Comparison of ENCODE assay signal across 12 cellular contexts in the genomic region with DNA sequence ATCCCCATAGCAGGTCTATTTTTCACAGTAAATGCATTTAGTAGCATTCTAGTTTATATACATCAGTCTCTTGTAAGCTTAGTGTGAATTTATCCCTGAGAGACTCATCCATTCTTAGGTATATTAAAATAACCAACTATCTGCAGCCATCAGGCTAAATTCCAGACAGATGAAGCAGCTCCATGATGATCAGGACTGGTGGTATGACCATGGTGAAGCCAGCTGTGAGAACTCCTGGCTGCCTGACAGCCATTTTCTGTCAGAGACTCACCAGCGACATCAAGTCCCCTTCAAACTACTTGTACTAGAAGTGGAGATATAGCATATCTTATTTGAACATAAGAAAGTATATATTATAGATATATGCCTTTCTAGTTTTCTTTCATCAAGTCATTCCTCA.
DNase-seq lines count a peak whose midpoint lies in the region; ATAC-seq, FAIRE-seq and TF ChIP-seq lines count a peak whose summit lies in the region.
"Had no signal": no experiment of that assay in that cellular context is flagged by ENCODE, and none has a peak within 500 bp of the region (broad histone marks: within the 10 kb centered on the region; RNA-seq: fewer than 3 reads in every experiment).

No MANE protein-coding gene starts in this region.

- no peak for TF ChIP-seq CTCF in activated CD8-positive, alpha-beta T cell treated with anti-CD3 and anti-CD28 coated beads for 36 hours (IDR thresholded peaks at IDR 0.05)
- TF ChIP-seq CTCF in GM10266 (IDR thresholded peaks at IDR 0.05; ENCODE audit: control insufficient read depth, insufficient read depth, low read depth, missing control alignments), result no peak

- H3K27me3 Mint-ChIP-seq in activated CD8-positive, alpha-beta T cell treated with anti-CD3 and anti-CD28 coated beads, Interleukin-2, amount 10 ng/mL, durations not matched to agents 7 days and 5 days (ENCODE audit: low read depth), result no peaks in the 10 kb centered on the region
- H3K27me3 Mint-ChIP-seq in activated CD8-positive, alpha-beta T cell treated with anti-CD3 and anti-CD28 coated beads for 36 hours, result no peaks in the 10 kb centered on the region
- no peaks in the 10 kb centered on the region for H3K27me3 Mint-ChIP-seq in central memory CD8-positive, alpha-beta T cell
- H3K27me3 Mint-ChIP-seq: activated CD4-positive, alpha-beta T cell treated with anti-CD3 and anti-CD28 coated beads for 36 hours; type B pancreatic cell had no signal

- H3K27ac Mint-ChIP-seq in activated CD8-positive, alpha-beta T cell treated with anti-CD3 and anti-CD28 coated beads, Interleukin-2, amount 10 ng/mL, durations not matched to agents 7 days and 5 days, result peak overlapping the region; percentile 84
- no peak overlapping the region for H3K27ac Mint-ChIP-seq in activated CD8-positive, alpha-beta T cell treated with anti-CD3 and anti-CD28 coated beads for 36 hours
- peak overlapping the region; percentile 83 for H3K27ac Mint-ChIP-seq in central memory CD8-positive, alpha-beta T cell (ENCODE audit: low read depth)

- H2BK120ac ChIP-seq in trophoblast cell (ENCODE audit: insufficient read depth, low read length, poor library complexity), result no peak overlapping the region

- peaks cover 87% of the 10 kb centered on the region for H3K36me3 Mint-ChIP-seq in activated CD8-positive, alpha-beta T cell treated with anti-CD3 and anti-CD28 coated beads, Interleukin-2, amount 10 ng/mL, durations not matched to agents 7 days and 5 days (ENCODE audit: low read depth)
- H3K36me3 Mint-ChIP-seq in activated CD8-positive, alpha-beta T cell treated with anti-CD3 and anti-CD28 coated beads for 36 hours (ENCODE audit: low read depth), result peaks cover 79% of the 10 kb centered on the region
- peaks cover 20% of the 10 kb centered on the region for H3K36me3 Mint-ChIP-seq in central memory CD8-positive, alpha-beta T cell (ENCODE audit: insufficient read depth)

- H3K79me2 ChIP-seq in trophoblast cell (ENCODE audit: control insufficient read depth, insufficient read depth, low read length, poor library complexity), result no peaks in the 10 kb centered on the region

- H3K14ac ChIP-seq in trophoblast cell (ENCODE audit: low read length), result no peak overlapping the region

- no peak overlapping the region for H3K4me3 Mint-ChIP-seq in activated CD8-positive, alpha-beta T cell treated with anti-CD3 and anti-CD28 coated beads, Interleukin-2, amount 10 ng/mL, durations not matched to agents 7 days and 5 days
- H3K4me3 Mint-ChIP-seq in activated CD8-positive, alpha-beta T cell treated with anti-CD3 and anti-CD28 coated beads for 36 hours, result no peak overlapping the region
- no peak overlapping the region for H3K4me3 Mint-ChIP-seq in central memory CD8-positive, alpha-beta T cell
- H3K4me3 Mint-ChIP-seq: activated CD4-positive, alpha-beta T cell treated with anti-CD3 and anti-CD28 coated beads for 36 hours; type B pancreatic cell had no signal

- CTCF ChIA-PET in activated CD8-positive, alpha-beta T cell treated with anti-CD3 and anti-CD28 coated beads, Interleukin-2, amount 10 ng/mL, durations not matched to agents 7 days and 5 days (lab: Charles Lee), result interaction anchor here (1.3 to 2.7 kb wide), 5 partner anchors 9 to 242 kb away, joined by 3 to 20 read pairs (median 6); no protein-coding TSS in a partner anchor
- CTCF ChIA-PET in activated CD8-positive, alpha-beta T cell treated with anti-CD3 and anti-CD28 coated beads for 36 hours (lab: Charles Lee), result interaction anchor here (1.1 to 2.7 kb wide), 6 partner anchors 9 to 271 kb away, joined by 3 to 20 read pairs (median 6); a partner anchor contains a TSS

- no peak overlapping the region for H3K4me2 ChIP-seq in trophoblast cell (ENCODE audit: low read length)

- no peaks in the 10 kb centered on the region for H3K27me3 ChIP-seq in trophoblast cell (ENCODE audit: insufficient read depth, low read length)

- FAIRE-seq in GM12891 (lab: Jason Lieb, UNC), result no peak

- no peak overlapping the region for H2BK12ac ChIP-seq in trophoblast cell (ENCODE audit: low read length)

- no peak overlapping the region for H4K8ac ChIP-seq in trophoblast cell (ENCODE audit: low read depth, low read length)

- no peak overlapping the region for H2AK5ac ChIP-seq in trophoblast cell (ENCODE audit: low read length)

- H3K23ac ChIP-seq in trophoblast cell (ENCODE audit: low read length), result no peak overlapping the region

- no peak overlapping the region for H2AFZ ChIP-seq in trophoblast cell (ENCODE audit: insufficient read depth, low read length, poor library complexity)

- intact Hi-C loops in activated CD8-positive, alpha-beta T cell treated with anti-CD3 and anti-CD28 coated beads for 36 hours (cut with micrococcal nuclease), result no loop called here

- H2BK5ac ChIP-seq in trophoblast cell (ENCODE audit: low read depth, low read length, poor library complexity), result no peak overlapping the region

- ATAC-seq in activated CD8-positive, alpha-beta T cell treated with anti-CD3 and anti-CD28 coated beads, Interleukin-2, amount 10 ng/mL, durations not matched to agents 7 days and 5 days, result no peak
- ATAC-seq in activated CD8-positive, alpha-beta T cell treated with anti-CD3 and anti-CD28 coated beads for 36 hours, result no peak
- ATAC-seq in central memory CD8-positive, alpha-beta T cell (replicated peaks; ENCODE audit: extremely low read depth, poor library complexity, severe bottlenecking), result no peak

- H3K4me3 ChIP-seq in trophoblast cell (ENCODE audit: low read depth, low read length), result no peak overlapping the region

- no peak overlapping the region for H3K4ac ChIP-seq in trophoblast cell (ENCODE audit: low read depth, low read length)

- POLR2A ChIA-PET in activated CD8-positive, alpha-beta T cell treated with anti-CD3 and anti-CD28 coated beads, Interleukin-2, amount 10 ng/mL, durations not matched to agents 7 days and 5 days (lab: Charles Lee), result interaction anchor here (1.0 to 1.8 kb wide), 2 partner anchors 82 to 152 kb away, joined by 3 to 11 read pairs; a partner anchor contains a TSS
- POLR2A ChIA-PET in activated CD8-positive, alpha-beta T cell treated with anti-CD3 and anti-CD28 coated beads for 36 hours (lab: Charles Lee), result interaction anchor here (0.6 to 1.3 kb wide), 3 partner anchors 24 to 82 kb away, joined by 3 read pairs; no protein-coding TSS in a partner anchor

- H3K9me3 ChIP-seq in trophoblast cell (ENCODE audit: insufficient read depth, low read depth, low read length), result no peaks in the 10 kb centered on the region

- H3K4me1 ChIP-seq in trophoblast cell (ENCODE audit: control insufficient read depth in 1 of 2, insufficient read depth in 2 of 2, low read length in 2 of 2), result peaks cover 4 to 7% of the 10 kb centered on the region in 2 experiments

- H3K27ac ChIP-seq in trophoblast cell (ENCODE audit: low read depth, low read length), result no peak overlapping the region

- no peaks in the 10 kb centered on the region for H3K79me1 ChIP-seq in trophoblast cell (ENCODE audit: low read length)

- H3K9ac ChIP-seq in trophoblast cell (ENCODE audit: low read length), result no peak overlapping the region

- no peak overlapping the region for H4K91ac ChIP-seq in trophoblast cell (ENCODE audit: low read depth, low read length)

- no peak for TF ChIP-seq POLR2A in GM12891 (IDR thresholded peaks at IDR 0.05; ENCODE audit: low read depth, low read length)

- H3K18ac ChIP-seq in trophoblast cell (ENCODE audit: low read length), result no peak overlapping the region

- DNase-seq in activated CD8-positive, alpha-beta T cell treated with anti-CD3 and anti-CD28 coated beads, Interleukin-2, amount 10 ng/mL, durations not matched to agents 7 days and 5 days, result no peak
- DNase-seq in activated CD8-positive, alpha-beta T cell treated with anti-CD3 and anti-CD28 coated beads for 36 hours, result no peak
- peak; percentile 64 for DNase-seq in M059J (ENCODE audit: low read depth)
- no peak for DNase-seq in central memory CD8-positive, alpha-beta T cell (ENCODE audit: low spot score in 2 of 2)
- DNase-seq in trophoblast cell, result peak; percentile 59 to 61
- DNase-seq in GM10266 (ENCODE audit: extremely low spot score), result no peak
- no peak for DNase-seq in GM12891 (ENCODE audit: insufficient read length, low spot score)
- DNase-seq in dedifferentiated amniotic fluid mesenchymal stem cell (ENCODE audit: extremely low spot score), result no peak
- DNase-seq: ACHN; activated effector memory CD4-positive, alpha-beta T cell treated with Interleukin-2 at 50 U/mL for 16 hours had no signal

- no peaks in the 10 kb centered on the region for H3K9me3 Mint-ChIP-seq in activated CD8-positive, alpha-beta T cell treated with anti-CD3 and anti-CD28 coated beads, Interleukin-2, amount 10 ng/mL, durations not matched to agents 7 days and 5 days (ENCODE audit: insufficient read depth)
- H3K9me3 Mint-ChIP-seq in activated CD8-positive, alpha-beta T cell treated with anti-CD3 and anti-CD28 coated beads for 36 hours, result no peaks in the 10 kb centered on the region
- H3K9me3 Mint-ChIP-seq in central memory CD8-positive, alpha-beta T cell, result no peaks in the 10 kb centered on the region
- H3K9me3 Mint-ChIP-seq: type B pancreatic cell had no signal

- no peak overlapping the region for H4K12ac ChIP-seq in trophoblast cell (ENCODE audit: low read depth, low read length)

- peaks cover 0 to 2% of the 10 kb centered on the region in 2 experiments for H3K36me3 ChIP-seq in trophoblast cell (ENCODE audit: control insufficient read depth in 1 of 2, insufficient read depth in 2 of 2, low read length in 2 of 2)

- peaks cover 76% of the 10 kb centered on the region for H3K4me1 Mint-ChIP-seq in activated CD8-positive, alpha-beta T cell treated with anti-CD3 and anti-CD28 coated beads, Interleukin-2, amount 10 ng/mL, durations not matched to agents 7 days and 5 days (ENCODE audit: low read depth)
- H3K4me1 Mint-ChIP-seq in activated CD8-positive, alpha-beta T cell treated with anti-CD3 and anti-CD28 coated beads for 36 hours (ENCODE audit: low read depth), result peaks cover 60% of the 10 kb centered on the region
- peaks cover 47% of the 10 kb centered on the region for H3K4me1 Mint-ChIP-seq in central memory CD8-positive, alpha-beta T cell

- WGBS in trophoblast cell (ENCODE audit: extremely low coverage, insufficient coverage, insufficient read length), result no CpG with 5 or more reads among the region's 1 CpG

TF ChIP-seq in GM12891, 5 proteins besides CTCF, POLR2A, EP300 and RAD21:
- no peak for TF ChIP-seq POU2F2 (IDR thresholded peaks at IDR 0.05; ENCODE audit: low read depth, low read length)
- no peak for TF ChIP-seq TAF1 (IDR thresholded peaks at IDR 0.05; ENCODE audit: low read depth, low read length)
- no peak for TF ChIP-seq SPI1 (IDR thresholded peaks at IDR 0.05; ENCODE audit: low read depth, low read length)
- no peak for TF ChIP-seq PAX5 (IDR thresholded peaks at IDR 0.05; ENCODE audit: insufficient read depth, low read length, severe bottlenecking)
- no peak for TF ChIP-seq POLR2AphosphoS5 (IDR thresholded peaks at IDR 0.05; ENCODE audit: low read depth, low read length)

Comparison
In these comparisons a context has a peak if more than half of its experiments do, and no peak if none do; other contexts are left out.
1. DNase-seq: peak in M059J (single experiment) and trophoblast cell (2 of 2); none in activated CD8-positive, alpha-beta T cell treated with anti-CD3 and anti-CD28 coated beads, Interleukin-2, amount 10 ng/mL, durations not matched to agents 7 days and 5 days (single experiment), activated CD8-positive, alpha-beta T cell treated with anti-CD3 and anti-CD28 coated beads for 36 hours (single experiment), central memory CD8-positive, alpha-beta T cell (0 of 2), GM10266 (single experiment), GM12891 (single experiment) and dedifferentiated amniotic fluid mesenchymal stem cell (single experiment).